Comparison of ENCODE assay signal across 7 cellular contexts in the genomic region with DNA sequence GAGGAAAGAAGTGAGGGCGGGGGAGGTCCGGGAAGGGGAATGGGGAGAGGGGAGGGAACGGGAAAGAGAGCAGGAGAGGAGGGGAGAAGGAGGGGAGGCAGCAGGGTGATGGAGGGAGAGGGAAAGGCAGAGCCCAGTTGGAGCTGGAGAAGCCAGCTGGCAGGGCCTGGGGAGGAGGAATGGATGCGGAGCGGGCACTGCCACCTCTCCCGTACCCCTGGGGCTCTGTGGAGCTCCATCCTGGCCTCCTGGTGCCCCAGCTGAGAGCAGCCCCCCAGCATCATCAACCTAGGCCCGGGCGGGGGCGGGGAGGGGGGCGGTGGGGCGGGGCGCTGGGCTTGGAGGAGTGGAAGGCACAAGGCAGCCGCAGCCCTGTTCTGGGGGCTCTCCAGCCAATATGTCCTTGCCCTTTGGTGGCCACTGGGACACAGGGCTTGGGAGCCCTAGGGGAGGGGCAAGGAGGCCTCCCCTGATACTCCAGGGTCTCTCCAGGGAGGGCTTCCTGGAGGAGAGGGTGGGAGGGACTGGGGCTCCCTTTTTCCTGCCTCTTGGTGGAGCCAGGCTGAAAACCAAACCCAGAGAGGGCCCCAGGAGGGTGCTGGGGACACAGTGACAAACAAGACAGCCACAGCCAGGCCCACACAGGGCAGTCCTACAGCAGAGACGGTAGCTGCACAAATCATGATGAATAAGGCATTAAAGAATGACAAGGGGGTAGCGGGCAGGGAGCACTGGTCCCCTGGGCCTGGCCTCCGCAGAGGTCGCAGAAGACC.
DNase-seq lines count a peak whose midpoint lies in the region; ATAC-seq, FAIRE-seq and TF ChIP-seq lines count a peak whose summit lies in the region.

No MANE protein-coding gene starts in this region.

- H3K27ac ChIP-seq in GM23338 (ENCODE audit: low read depth) (peak overlapping the region; percentile 84), OCI-LY7 (ENCODE audit: low read depth, low read length, poor library complexity, severe bottlenecking) (no peak overlapping the region)

- H3K4me1 ChIP-seq in GM23338 (ENCODE audit: insufficient read depth) (peaks cover 31% of the 10 kb centered on the region), OCI-LY7 (ENCODE audit: insufficient read depth, low read length, poor library complexity, severe bottlenecking) (peaks cover 8% of the 10 kb centered on the region), mucosa of stomach (ENCODE audit: control insufficient read depth, insufficient read depth, low read length) (peaks cover 37% of the 10 kb centered on the region)

- H3K36me3 ChIP-seq in GM23338 (ENCODE audit: insufficient read depth) (no peaks in the 10 kb centered on the region), OCI-LY7 (ENCODE audit: insufficient read depth, low read length) (no peaks in the 10 kb centered on the region), mucosa of stomach (ENCODE audit: control insufficient read depth, insufficient read depth, low read length) (no peaks in the 10 kb centered on the region)

- FAIRE-seq in urothelium cell line (lab: Jason Lieb, UNC) = no peak

- peak overlapping the region; percentile 83 for H3K4me3 Mint-ChIP-seq in GM23338
- peak overlapping the region; percentile 73 to 83 for H3K4me3 Mint-ChIP-seq in effector memory CD8-positive, alpha-beta T cell

- H3K27me3 Mint-ChIP-seq in GM23338 (ENCODE audit: insufficient read depth, low read depth, poor library complexity) = peaks cover 55% of the 10 kb centered on the region
- no peaks in the 10 kb centered on the region for H3K27me3 Mint-ChIP-seq in effector memory CD8-positive, alpha-beta T cell

- no peaks in the 10 kb centered on the region for H3K79me2 ChIP-seq in GM23338 (replicated peaks; ENCODE audit: insufficient read depth)
- H3K79me2 ChIP-seq in OCI-LY7 (ENCODE audit: insufficient read depth, low read depth, low read length) = no peaks in the 10 kb centered on the region

- CTCF ChIA-PET in OCI-LY7 (lab: Charles Lee; ENCODE audit: unreplicated experiment) = no interaction called here

- H3K4me2 ChIP-seq in GM23338 = peak overlapping the region; percentile 99
- H3K4me2 ChIP-seq in OCI-LY7 (ENCODE audit: low read length) = peak overlapping the region; percentile 37; the same call in 1 of the 2 replicates

- H3K27me3 ChIP-seq in GM23338 (ENCODE audit: insufficient read depth) = peaks cover 40% of the 10 kb centered on the region
- H3K27me3 ChIP-seq in mucosa of stomach (ENCODE audit: control insufficient read depth, insufficient read depth, low read length) = no peaks in the 10 kb centered on the region

- H3F3A ChIP-seq in GM23338 (replicated peaks; ENCODE audit: low read depth) = peaks cover 10% of the 10 kb centered on the region; the same call in 1 of the 2 replicates

- DNase-seq in GM23338 (ENCODE audit: low spot score) (peak; percentile 89), OCI-LY7 (ENCODE audit: low spot score) (no peak), urothelium cell line (ENCODE audit: low spot score) (peak; percentile 51)
- DNase-seq in effector memory CD8-positive, alpha-beta T cell = no peak

- peak overlapping the region; percentile 94; the same call in 1 of the 2 replicates for H2AFZ ChIP-seq in GM23338
- no peak overlapping the region for H2AFZ ChIP-seq in OCI-LY7 (ENCODE audit: low read length)

- H4K20me1 ChIP-seq in GM23338 (replicated peaks; ENCODE audit: insufficient read depth) (no peaks in the 10 kb centered on the region), OCI-LY7 (ENCODE audit: insufficient read depth, low read length) (no peaks in the 10 kb centered on the region)

- H3K36me3 Mint-ChIP-seq in GM23338 (ENCODE audit: low read depth) = no peaks in the 10 kb centered on the region
- peaks cover 28% of the 10 kb centered on the region for H3K36me3 Mint-ChIP-seq in effector memory CD8-positive, alpha-beta T cell (ENCODE audit: insufficient read depth)

- peaks cover 53% of the 10 kb centered on the region for H3K4me1 Mint-ChIP-seq in GM23338
- H3K4me1 Mint-ChIP-seq in effector memory CD8-positive, alpha-beta T cell (ENCODE audit: low read depth in 2 of 2) = peaks cover 17 to 18% of the 10 kb centered on the region in 2 donors

- H3K9ac ChIP-seq in mucosa of stomach (ENCODE audit: low read length) = peak overlapping the region; percentile 98

- H3K4me3 ChIP-seq in GM23338 (peak overlapping the region; percentile 87), OCI-LY7 (ENCODE audit: low read depth, low read length, poor library complexity, severe bottlenecking) (no peak overlapping the region), mucosa of stomach (ENCODE audit: low read length) (peak overlapping the region; percentile 60)

- H3K9me3 Mint-ChIP-seq in GM23338 = no peaks in the 10 kb centered on the region
- no peaks in the 10 kb centered on the region for H3K9me3 Mint-ChIP-seq in effector memory CD8-positive, alpha-beta T cell

- BruUV-seq in OCI-LY7 (replicated peaks; lab: Mats Ljungman, UMichigan) = no TSS peak

- no peaks in the 10 kb centered on the region for H3K9me2 ChIP-seq in GM23338 (ENCODE audit: insufficient read depth)
- no peaks in the 10 kb centered on the region for H3K9me2 ChIP-seq in OCI-LY7 (ENCODE audit: insufficient read depth, low read length)

- H3K27ac Mint-ChIP-seq in GM23338 = peak overlapping the region; percentile 89
- peak overlapping the region; percentile 84 to 95 for H3K27ac Mint-ChIP-seq in effector memory CD8-positive, alpha-beta T cell

- POLR2A ChIA-PET in OCI-LY7 (lab: Charles Lee) = interaction anchor here (0.5 kb wide), 1 partner anchor 9 kb away, joined by 3 read pairs; no protein-coding TSS in a partner anchor

- TF ChIP-seq CTCF in GM23338 (conservative IDR thresholded peaks at IDR 0.05; ENCODE audit: low read depth in 2 of 2) (no peak), OCI-LY7 (conservative IDR thresholded peaks at IDR 0.05; ENCODE audit: low read length) (no peak)

- H3K9me3 ChIP-seq in OCI-LY7 (ENCODE audit: low read length) (no peaks in the 10 kb centered on the region), mucosa of stomach (ENCODE audit: control insufficient read depth, low read length) (no peaks in the 10 kb centered on the region)

- ATAC-seq in GM23338 = peak; percentile 17
- no peak for ATAC-seq in effector memory CD8-positive, alpha-beta T cell (replicated peaks)
- ATAC-seq in HG02588 (IDR thresholded peaks at IDR 0.05; ENCODE audit: unreplicated experiment) = no peak
- ATAC-seq in HG03139 (IDR thresholded peaks at IDR 0.05; ENCODE audit: unreplicated experiment) = no peak

- intact Hi-C loops in OCI-LY7 (cut with micrococcal nuclease; ENCODE audit: unreplicated experiment) = loop anchor here (10.0 kb wide), 1 partner anchor 322 kb away; the partner anchor contains the start of gene IER5L

TF ChIP-seq in GM23338, 12 proteins besides CTCF, POLR2A, EP300 and RAD21 (continues in another document):
- TF ChIP-seq REST (IDR thresholded peaks at IDR 0.05; ENCODE audit: unreplicated experiment) (no peak), ZNF114 (CRISPR knock-in tag; IDR thresholded peaks at IDR 0.05) (no peak), ZNF331 (CRISPR knock-in tag; IDR thresholded peaks at IDR 0.05; ENCODE audit: low read depth) (no peak)

Comparison
In these comparisons a context has a peak if more than half of its experiments do, and no peak if none do; other contexts are left out.
1. DNase-seq: peak in GM23338 (single experiment) and urothelium cell line (single experiment); none in OCI-LY7 (single experiment) and effector memory CD8-positive, alpha-beta T cell (0 of 3).